ENCODE assay signal across 9 cellular contexts in the genomic region with DNA sequence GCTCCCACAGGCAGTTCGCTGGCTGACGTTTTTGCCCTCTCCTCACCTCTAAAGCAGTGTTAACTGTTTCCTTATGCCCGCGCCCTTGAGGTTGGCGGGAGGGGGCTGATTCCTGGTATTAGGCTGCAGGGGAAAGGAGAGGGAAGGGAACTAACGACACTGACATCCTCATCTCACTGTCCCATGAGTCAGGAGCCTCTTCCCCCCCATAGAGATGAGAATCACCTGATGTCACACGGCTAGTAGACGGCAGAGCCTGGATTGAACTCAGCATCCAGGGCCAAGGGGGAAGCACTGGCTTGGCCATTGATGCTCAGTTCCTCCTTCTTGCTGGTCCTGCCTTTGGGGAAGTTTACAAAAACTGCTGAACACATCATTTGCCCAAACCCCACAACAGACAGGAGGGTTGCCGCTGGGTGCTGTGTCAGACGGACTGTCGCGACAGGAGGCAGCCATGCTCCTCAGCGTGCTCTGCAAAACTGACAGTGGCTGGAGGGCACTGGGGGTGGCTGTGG. TPM values are rescaled to one million over a fixed set of nuclear protein-coding genes. Genes with fewer than 3 reads are reported as not detected.
DNase-seq lines count a peak whose midpoint lies in the region; ATAC-seq and TF ChIP-seq lines count a peak whose summit lies in the region.
"Had no signal": no experiment of that assay in that cellular context is flagged by ENCODE, and none has a peak within 500 bp of the region (broad histone marks: within the 10 kb centered on the region; RNA-seq: fewer than 3 reads in every experiment).

No MANE protein-coding gene starts in this region.

- H3K4me1 ChIP-seq in OCI-LY1 (ENCODE audit: insufficient read depth, low read length, severe bottlenecking) (peaks cover 63% of the 10 kb centered on the region), esophagus muscularis mucosa (peaks cover 62 to 70% (median 68%) of the 10 kb centered on the region in 4 donors)

- no peak for ATAC-seq in CD4-positive, alpha-beta T cell (ENCODE audit: poor library complexity)
- ATAC-seq in HG03520 (IDR thresholded peaks at IDR 0.05; ENCODE audit: unreplicated experiment) = no peak
- no peak for ATAC-seq in GM21526 (IDR thresholded peaks at IDR 0.05; ENCODE audit: low FRiP score, unreplicated experiment)

- TF ChIP-seq POLR2A in esophagus muscularis mucosa (IDR thresholded peaks at IDR 0.05; ENCODE audit: low read depth) = no peak

- intact Hi-C loops in CD4-positive, alpha-beta T cell (cut with DNase I, micrococcal nuclease) = no loop called here
- intact Hi-C loops in esophagus muscularis mucosa (cut with DNase I) = no loop called here

- H3K27me3 ChIP-seq in CD4-positive, alpha-beta T cell (ENCODE audit: control insufficient read depth, insufficient read depth, low read length) = no peaks in the 10 kb centered on the region
- H3K27me3 ChIP-seq in OCI-LY1 (ENCODE audit: insufficient read depth, low read length) = no peaks in the 10 kb centered on the region
- H3K27me3 ChIP-seq in esophagus muscularis mucosa = no peaks in the 10 kb centered on the region
- H3K27me3 ChIP-seq: MG63 had no signal

- peak overlapping the region; percentile 97 for H3K27ac Mint-ChIP-seq in CD4-positive, alpha-beta T cell
- peak overlapping the region; percentile 96 for H3K27ac Mint-ChIP-seq in neural crest cell (ENCODE audit: unreplicated experiment)

- no peak overlapping the region for H2AFZ ChIP-seq in OCI-LY1 (ENCODE audit: low read length)

- H4K20me1 ChIP-seq in OCI-LY1 (ENCODE audit: insufficient read depth, low read length) = no peaks in the 10 kb centered on the region

- H3K36me3 ChIP-seq in OCI-LY1 (ENCODE audit: insufficient read depth, low read length) = no peaks in the 10 kb centered on the region
- peaks cover 0 to 20% (median 17%) of the 10 kb centered on the region in 4 donors for H3K36me3 ChIP-seq in esophagus muscularis mucosa
- H3K36me3 ChIP-seq: MG63 had no signal

- H3K27me3 Mint-ChIP-seq in CD4-positive, alpha-beta T cell = no peaks in the 10 kb centered on the region
- H3K27me3 Mint-ChIP-seq in neural crest cell (ENCODE audit: low read depth) = no peaks in the 10 kb centered on the region

- peak overlapping the region; percentile 58; the same call in 1 of the 2 replicates for H3K9ac ChIP-seq in OCI-LY1 (ENCODE audit: low read length)

- no peaks in the 10 kb centered on the region for H3K9me2 ChIP-seq in OCI-LY1 (ENCODE audit: low read depth, low read length)

- no peak overlapping the region for H3K27ac ChIP-seq in CD4-positive, alpha-beta T cell (ENCODE audit: low read depth, low read length)
- H3K27ac ChIP-seq in OCI-LY1 (ENCODE audit: low read depth, low read length, poor library complexity, severe bottlenecking) = peak overlapping the region; percentile 97
- H3K27ac ChIP-seq in esophagus muscularis mucosa (replicated peaks in 1 of 4) = peak overlapping the region; percentile 58 to 86 (median 80)

- no peaks in the 10 kb centered on the region for H3K9me3 ChIP-seq in CD4-positive, alpha-beta T cell (ENCODE audit: control insufficient read depth, low read length)
- H3K9me3 ChIP-seq in OCI-LY1 (ENCODE audit: low read length) = no peaks in the 10 kb centered on the region
- H3K9me3 ChIP-seq in esophagus muscularis mucosa = no peaks in the 10 kb centered on the region
- H3K9me3 ChIP-seq: MG63 had no signal

- no peak for DNase-seq in CD4-positive, alpha-beta T cell
- DNase-seq in esophagus muscularis mucosa (ENCODE audit: extremely low spot score) (no peak), neural crest cell (ENCODE audit: low read depth, low spot score) (no peak), NCI-H524 treated with DMSO at 0.1 percent for 48 hours (lab: John Stamatoyannopoulos, UW) (no peak), GM19238 (ENCODE audit: insufficient read length, low spot score) (no peak)
- DNase-seq: MG63 had no signal

- no peaks in the 10 kb centered on the region for H3K79me2 ChIP-seq in OCI-LY1 (ENCODE audit: insufficient read depth, low read length)

- H3F3A ChIP-seq in OCI-LY1 (ENCODE audit: insufficient read depth, low read length) = no peaks in the 10 kb centered on the region

- peaks cover 43% of the 10 kb centered on the region for H3K4me1 Mint-ChIP-seq in CD4-positive, alpha-beta T cell (ENCODE audit: low read depth)
- peaks cover 47% of the 10 kb centered on the region for H3K4me1 Mint-ChIP-seq in neural crest cell

- no peaks in the 10 kb centered on the region for H3K9me3 Mint-ChIP-seq in CD4-positive, alpha-beta T cell
- no peaks in the 10 kb centered on the region for H3K9me3 Mint-ChIP-seq in neural crest cell

- no peaks in the 10 kb centered on the region for H3K36me3 Mint-ChIP-seq in CD4-positive, alpha-beta T cell (ENCODE audit: low read depth)
- H3K36me3 Mint-ChIP-seq in neural crest cell (ENCODE audit: low read depth) = no peaks in the 10 kb centered on the region

- TF ChIP-seq EP300 in esophagus muscularis mucosa (IDR thresholded peaks at IDR 0.05) = no peak

- H3K4me3 ChIP-seq in OCI-LY1 (ENCODE audit: low read depth, low read length, poor library complexity, severe bottlenecking) (no peak overlapping the region), esophagus muscularis mucosa (no peak overlapping the region)
- H3K4me3 ChIP-seq: MG63 had no signal

- 80% methylated on average over 13 of the region's 13 CpGs for WGBS in esophagus muscularis mucosa

- POLR2A ChIA-PET in CD4-positive, alpha-beta T cell (lab: Charles Lee) = no interaction called here

- TF ChIP-seq CTCF in CD4-positive, alpha-beta T cell (IDR thresholded peaks at IDR 0.05) = no peak
- TF ChIP-seq CTCF in OCI-LY1 (IDR thresholded peaks at IDR 0.05; ENCODE audit: low read length) (no peak), esophagus muscularis mucosa (IDR thresholded peaks at IDR 0.05) (no peak), neural crest cell (conservative IDR thresholded peaks at IDR 0.05) (no peak)

- H3K4me2 ChIP-seq in OCI-LY1 (ENCODE audit: low read length) = peak overlapping the region; percentile 49

- peak overlapping the region; percentile 34 for H3K4me3 Mint-ChIP-seq in CD4-positive, alpha-beta T cell
- H3K4me3 Mint-ChIP-seq in neural crest cell = peak overlapping the region; percentile 49

- CTCF ChIA-PET in CD4-positive, alpha-beta T cell (lab: Charles Lee) = no interaction called here

RNA-seq across cellular contexts. Expression of a gene that starts 38.5 kb away (rescaled TPM):
- 10 to 100 TPM; 38.0 to 38.2 TPM for total RNA-seq in CD4-positive, alpha-beta T cell
- total RNA-seq in esophagus muscularis mucosa = 100 to 1,000 TPM; 119 to 228 (median 171) TPM
- 214 and 218 TPM in 2 replicates for total RNA-seq in neural crest cell
